ENCODE assay signal across 12 cellular contexts in the genomic region with DNA sequence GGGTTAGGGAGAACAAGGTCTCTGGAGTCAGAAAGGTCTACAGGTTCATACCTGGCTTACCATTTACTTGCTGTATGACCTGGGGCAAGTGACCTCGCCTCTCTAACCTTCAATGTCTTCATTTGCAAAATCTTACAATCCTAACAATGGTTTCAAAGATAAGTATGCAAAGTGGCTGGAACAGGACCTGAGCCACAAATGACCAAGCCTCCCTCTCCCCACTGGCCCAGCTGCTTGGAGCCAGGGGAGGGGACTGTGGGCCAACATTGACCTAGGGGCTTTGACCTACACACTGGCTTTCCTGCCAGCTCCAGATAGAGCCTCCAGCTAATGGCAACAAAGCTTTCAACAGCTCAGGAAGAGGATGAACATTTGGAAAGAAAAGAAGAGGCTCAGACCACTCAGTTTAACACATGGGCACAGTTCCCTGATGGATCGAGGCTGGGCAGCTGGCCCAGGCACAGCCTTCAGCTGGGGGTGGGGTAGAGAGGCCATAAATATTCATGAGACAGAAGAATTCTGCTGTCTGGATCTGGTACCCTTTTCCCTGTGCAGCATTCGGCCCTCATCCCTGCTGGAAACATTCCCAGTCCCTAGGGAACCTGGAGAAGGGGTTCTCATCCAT. TPM values are rescaled to one million over a fixed set of nuclear protein-coding genes. Genes with fewer than 3 reads are reported as not detected.
A peak's percentile ranks its signal among the peaks of the same experiment; 100 is the strongest.
DNase-seq lines count a peak whose midpoint lies in the region; ATAC-seq and TF ChIP-seq lines count a peak whose summit lies in the region.
"Had no signal": no experiment of that assay in that cellular context is flagged by ENCODE, and none has a peak within 500 bp of the region (broad histone marks: within the 10 kb centered on the region; RNA-seq: fewer than 3 reads in every experiment).

No MANE protein-coding gene starts in this region.

- H3K36me3 Mint-ChIP-seq in type B pancreatic cell, result no peaks in the 10 kb centered on the region

- H3K4me3 Mint-ChIP-seq in type B pancreatic cell, result no peak overlapping the region

- H3K27me3 Mint-ChIP-seq in type B pancreatic cell, result no peaks in the 10 kb centered on the region

- H3K4me1 Mint-ChIP-seq in type B pancreatic cell (ENCODE audit: unreplicated experiment), result no peaks in the 10 kb centered on the region

- DNase-seq in NCI-H524 (lab: John Stamatoyannopoulos, UW) (peak; percentile 10 to 55), NCI-H524 treated with DMSO at 0.1 percent for 48 hours (lab: John Stamatoyannopoulos, UW) (no peak), epithelial cell of prostate (ENCODE audit: low read depth, low spot score) (no peak), middle frontal gyrus (ENCODE audit: extremely low spot score, low spot score) (peak; percentile 43), type B pancreatic cell (ENCODE audit: extremely low spot score, unreplicated experiment) (no peak)
- DNase-seq: activated CD4-positive, alpha-beta T cell treated with anti-CD3 and anti-CD28 coated beads for 4 hours; NCI-H226 had no signal

- no peak for TF ChIP-seq CTCF in type B pancreatic cell (conservative IDR thresholded peaks at IDR 0.05)

- no peak for ATAC-seq in HG02870 (IDR thresholded peaks at IDR 0.05; ENCODE audit: unreplicated experiment)
- no peak for ATAC-seq in GM18907 (IDR thresholded peaks at IDR 0.05; ENCODE audit: unreplicated experiment)
- ATAC-seq in GM21515 (IDR thresholded peaks at IDR 0.05; ENCODE audit: unreplicated experiment), result no peak

- peak overlapping the region; percentile 91 for H3K27ac ChIP-seq in epithelial cell of prostate
- H3K27ac ChIP-seq: 22Rv1, breast epithelium had no signal

- peak overlapping the region; percentile 5 for H3K27ac Mint-ChIP-seq in type B pancreatic cell

- H3K9me3 Mint-ChIP-seq in type B pancreatic cell, result no peaks in the 10 kb centered on the region

RNA-seq across cellular contexts. Expression of a gene that starts 12.9 kb away (rescaled TPM):
- 0.48 and 0.95 TPM in 2 replicates for total RNA-seq in type B pancreatic cell (ENCODE audit: low replicate concordance)

Comparison
In these comparisons a context has a peak if more than half of its experiments do, and no peak if none do; other contexts are left out.
1. DNase-seq: peak in NCI-H524 (2 of 2) and middle frontal gyrus (single experiment); none in NCI-H524 treated with DMSO at 0.1 percent for 48 hours (single experiment), epithelial cell of prostate (single experiment) and type B pancreatic cell (single experiment).